In genomic region chr14:90384543-90384911, GRCh38 we compare ENCODE assay signal across 9 cellular contexts. TPM values are rescaled to one million over a fixed set of nuclear protein-coding genes. Genes with fewer than 3 reads are reported as not detected.
DNase-seq lines count a peak whose midpoint lies in the region; ATAC-seq, FAIRE-seq and TF ChIP-seq lines count a peak whose summit lies in the region.
"Had no signal": no experiment of that assay in that cellular context is flagged by ENCODE, and none has a peak within 500 bp of the region (broad histone marks: within the 10 kb centered on the region; RNA-seq: fewer than 3 reads in every experiment).

No MANE protein-coding gene starts in this region.

- no peak overlapping the region for H3K4me3 ChIP-seq in GM12878
- H3K4me3 ChIP-seq in lower lobe of right lung, result peak overlapping the region; percentile 63
- no peak overlapping the region for H3K4me3 ChIP-seq in urinary bladder (ENCODE audit: low read depth, low read length)

- intact Hi-C loops in natural killer cell (cut with micrococcal nuclease), result loop anchor here (5.0 kb wide), 2 partner anchors 427 to 678 kb away; partner anchors contain the start of genes RPS6KA5 and TDP1
- intact Hi-C loops in GM12878 (cut with micrococcal nuclease; ENCODE audit: unreplicated experiment), result loop anchor here (5.0 kb wide), 1 partner anchor 127 kb away; the partner anchor contains the start of gene PSMC1
- intact Hi-C loops in lower lobe of right lung (cut with DNase I), result no loop called here
- intact Hi-C loops in posterior vena cava (cut with DNase I), result no loop called here

- RAD21 ChIA-PET in GM12878 (lab: Charles Lee; ENCODE audit: unreplicated experiment), result interaction anchor here (1.3 kb wide), 1 partner anchor 12 kb away, joined by 4 read pairs; the partner anchor contains the start of gene CALM1

- H3K27ac Mint-ChIP-seq in natural killer cell, result no peak overlapping the region
- no peak overlapping the region for H3K27ac Mint-ChIP-seq in natural killer cell treated with Interleukin-12 subunit alpha and Interleukin-12 subunit beta and Interleukin-15 and Interleukin-18, amount 100 ng/mL, for 72 hours
- H3K27ac Mint-ChIP-seq: IgD-negative memory B cell had no signal

- SMC1A ChIA-PET in GM12878 (lab: Charles Lee; ENCODE audit: uncharacterized antibody, unreplicated experiment), result interaction anchor here (0.7 to 2.1 kb wide), 4 partner anchors 11 to 81 kb away, joined by 3 to 9 read pairs (median 6); no protein-coding TSS in a partner anchor

- CTCF ChIA-PET in GM12878 (lab: Yijun Ruan, JAX), result interaction anchor here (1.1 to 1.4 kb wide), 3 partner anchors 12 to 18 kb away, joined by 3 to 6 read pairs (median 6); partner anchors contain the start of gene CALM1

- H3K4me3 Mint-ChIP-seq in natural killer cell, result no peak overlapping the region
- H3K4me3 Mint-ChIP-seq in natural killer cell treated with Interleukin-12 subunit alpha and Interleukin-12 subunit beta and Interleukin-15 and Interleukin-18, amount 100 ng/mL, for 72 hours, result no peak overlapping the region
- H3K4me3 Mint-ChIP-seq: IgD-negative memory B cell had no signal

- POLR2A ChIA-PET in GM12878 (lab: Charles Lee), result interaction anchor here (1.3 to 5.8 kb wide), 2 partner anchors 11 to 16 kb away, joined by 4 to 43 read pairs; partner anchors contain the start of gene CALM1

- TF ChIP-seq RAD21 in GM12878 (IDR thresholded peaks at IDR 0.05; ENCODE audit: insufficient read depth, low read depth, low read length), result no peak

- no TSS peak for BruUV-seq in GM12878 (replicated peaks; lab: Mats Ljungman, UMichigan)

- H4K20me1 ChIP-seq in GM12878 (ENCODE audit: control insufficient read depth, insufficient read depth), result no peaks in the 10 kb centered on the region

- peak overlapping the region; percentile 82 for H2AFZ ChIP-seq in GM12878 (ENCODE audit: control insufficient read depth, low read depth, low read length)

- TF ChIP-seq CTCF in natural killer cell (IDR thresholded peaks at IDR 0.05) (no peak), GM12878 (IDR thresholded peaks at IDR 0.05 in 2 of 3, conservative IDR thresholded peaks at IDR 0.05 in 1 of 3; ENCODE audit: control insufficient read depth in 2 of 3, extremely low read depth in 1 of 3, insufficient read depth in 1 of 3, low read depth in 3 of 3, low read length in 3 of 3) (no peak), lower lobe of right lung (IDR thresholded peaks at IDR 0.05) (no peak)

- H3K9me3 Mint-ChIP-seq in natural killer cell, result no peaks in the 10 kb centered on the region
- H3K9me3 Mint-ChIP-seq in natural killer cell treated with Interleukin-12 subunit alpha and Interleukin-12 subunit beta and Interleukin-15 and Interleukin-18, amount 100 ng/mL, for 72 hours, result no peaks in the 10 kb centered on the region
- H3K9me3 Mint-ChIP-seq: IgD-negative memory B cell had no signal

- H3K27ac ChIP-seq in GM12878 (ENCODE audit: control insufficient read depth, insufficient read depth) (no peak overlapping the region), lower lobe of right lung (peak overlapping the region; percentile 99), urinary bladder (ENCODE audit: low read depth) (peak overlapping the region; percentile 99)

- H3K4me2 ChIP-seq in GM12878 (ENCODE audit: control insufficient read depth, insufficient read depth), result peak overlapping the region; percentile 90

- DNase-seq in natural killer cell, result no peak
- no peak for DNase-seq in natural killer cell treated with Interleukin-12 subunit alpha and Interleukin-12 subunit beta and Interleukin-15 and Interleukin-18, amount 100 ng/mL, for 72 hours (ENCODE audit: low spot score)
- DNase-seq in GM12878 (ENCODE audit: low read depth, low spot score), result no peak
- no peak for DNase-seq in lower lobe of right lung
- DNase-seq in posterior vena cava (ENCODE audit: low spot score), result no peak
- no peak for DNase-seq in amniotic stem cell (lab: John Stamatoyannopoulos, UW)

- H3K27me3 Mint-ChIP-seq in natural killer cell (ENCODE audit: low read depth in 2 of 2), result peaks cover 0 to under 1% of the 10 kb centered on the region in 2 donors
- no peaks in the 10 kb centered on the region for H3K27me3 Mint-ChIP-seq in natural killer cell treated with Interleukin-12 subunit alpha and Interleukin-12 subunit beta and Interleukin-15 and Interleukin-18, amount 100 ng/mL, for 72 hours
- H3K27me3 Mint-ChIP-seq: IgD-negative memory B cell had no signal

- H3K79me2 ChIP-seq in GM12878 (ENCODE audit: control insufficient read depth, insufficient read depth, low read length), result no peaks in the 10 kb centered on the region; the same call in none of the 2 replicates

- TF ChIP-seq POLR2A in GM12878 (IDR thresholded peaks at IDR 0.05; ENCODE audit: low read depth, low read length), result no peak

- ATAC-seq in natural killer cell (peak; percentile 15 to 41 (median 24)), GM12878 (no peak), lower lobe of right lung (no peak), HG03442 (IDR thresholded peaks at IDR 0.05; ENCODE audit: unreplicated experiment) (no peak)
- no peak for ATAC-seq in natural killer cell treated with Interleukin-12 subunit alpha and Interleukin-12 subunit beta and Interleukin-15 and Interleukin-18, amount 100 ng/mL, for 72 hours

- H3K9me3 ChIP-seq in GM12878 (replicated peaks; ENCODE audit: control insufficient read depth, insufficient read depth, low read length) (no peaks in the 10 kb centered on the region), lower lobe of right lung (no peaks in the 10 kb centered on the region)

- H3K36me3 Mint-ChIP-seq in natural killer cell, result no peaks in the 10 kb centered on the region
- H3K36me3 Mint-ChIP-seq in natural killer cell treated with Interleukin-12 subunit alpha and Interleukin-12 subunit beta and Interleukin-15 and Interleukin-18, amount 100 ng/mL, for 72 hours, result no peaks in the 10 kb centered on the region

- H3K4me1 ChIP-seq in GM12878 (ENCODE audit: control insufficient read depth, insufficient read depth, low read length) (peaks cover 7% of the 10 kb centered on the region), lower lobe of right lung (peaks cover 23% of the 10 kb centered on the region), urinary bladder (ENCODE audit: insufficient read depth) (no peaks in the 10 kb centered on the region)

- H3K27me3 ChIP-seq in GM12878 (replicated peaks in 1 of 2; ENCODE audit: control insufficient read depth in 2 of 2, insufficient read depth in 2 of 2, low read length in 1 of 2) (no peaks in the 10 kb centered on the region), lower lobe of right lung (ENCODE audit: low read depth) (no peaks in the 10 kb centered on the region)

- TF ChIP-seq EP300 in GM12878 (IDR thresholded peaks at IDR 0.05; ENCODE audit: borderline replicate concordance in 1 of 2, control insufficient read depth in 1 of 2, low read depth in 2 of 2, low read length in 2 of 2), result no peak

- WGBS in GM12878 (ENCODE audit: insufficient coverage, insufficient replicate concordance, low lambda C conversion rate, missing lambda C conversion rate), result 19% methylated on average over 3 of the region's 3 CpGs
- 61% methylated on average over 3 of the region's 3 CpGs for WGBS in urinary bladder

- in situ Hi-C loops in GM12878 (cut with MboI), result loop anchor here (25.0 kb wide), 1 partner anchor 1128 kb away; the partner anchor contains the start of gene PPP4R3A

- peak overlapping the region; percentile 100 for H3K9ac ChIP-seq in GM12878 (ENCODE audit: control insufficient read depth, insufficient read depth, low read length)

- H3K36me3 ChIP-seq in GM12878 (ENCODE audit: control insufficient read depth in 2 of 2, insufficient read depth in 2 of 2, low read length in 1 of 2), result no peaks in the 10 kb centered on the region
- H3K36me3 ChIP-seq in lower lobe of right lung, result no peaks in the 10 kb centered on the region
- no peaks in the 10 kb centered on the region for H3K36me3 ChIP-seq in urinary bladder (ENCODE audit: insufficient read depth)

- H3K4me1 Mint-ChIP-seq in natural killer cell, result peaks cover 0 to 2% of the 10 kb centered on the region in 2 donors
- peaks cover 5 to 12% of the 10 kb centered on the region in 2 donors for H3K4me1 Mint-ChIP-seq in natural killer cell treated with Interleukin-12 subunit alpha and Interleukin-12 subunit beta and Interleukin-15 and Interleukin-18, amount 100 ng/mL, for 72 hours (ENCODE audit: low read depth in 2 of 2)

- FAIRE-seq in GM12878 (lab: Jason Lieb, UNC), result no peak

RNA-seq across cellular contexts. Expression of gene CALM1, which starts 12.3 kb away (rescaled TPM):
- total RNA-seq in natural killer cell (1,000 to 10,000 TPM in 1 of 3 donors, 100 to 1,000 TPM in 2; 868 to 1,074 (median 907) TPM), GM12878 (2014; rRNA removed) (385 and 467 TPM in 2 replicates), GM12878 (2014; rRNA removed; fragmentation: Illumina TruSeq; extraction: Trizol) (192 and 197 TPM in 2 replicates), GM12878 (2021) (246 and 249 TPM in 2 replicates), lower lobe of right lung (518 TPM), urinary bladder (325 TPM), posterior vena cava (100 to 1,000 TPM; 662 to 764 TPM)
- total RNA-seq in natural killer cell treated with Interleukin-12 subunit alpha and Interleukin-12 subunit beta and Interleukin-15 and Interleukin-18, amount 100 ng/mL, for 72 hours, result 100 to 1,000 TPM; 521 to 669 TPM
- 75.0 and 87.9 TPM in 2 replicates for total RNA-seq in GM12878 (2013; cell fraction: nucleolus; rRNA removed)
- 106 TPM for polyA plus RNA-seq in GM12878 (2011; ENCODE audit: low read depth)
- polyA plus RNA-seq in GM12878 (2011; rRNA removed) (219 and 309 TPM in 2 replicates), GM12878 (2014; fragmentation: Illumina TruSeq; extraction: Trizol) (420 and 491 TPM in 2 replicates), GM12878 (2014; fragmentation: Nextera tagmentation; extraction: Ambion mirVana) (100 to 1,000 TPM; 110 to 175 TPM), GM12878 (2014; rRNA removed) (273 and 290 TPM in 2 replicates), GM12878 (2016; fragmentation: Nextera tagmentation; extraction: Ambion mirVana) (100 to 1,000 TPM; 679 to 729 TPM), urinary bladder (540 TPM)
- polyA plus RNA-seq in GM12878 (2011; cell fraction: cytosol; rRNA removed), result 145 and 195 TPM in 2 replicates
- polyA plus RNA-seq in GM12878 (2011; cell fraction: nucleus; rRNA removed), result 159 and 182 TPM in 2 replicates
- 147 and 161 TPM in 2 replicates for polyA plus RNA-seq in GM12878 (2012)
- polyA minus RNA-seq in GM12878 (2011; rRNA and poly(A)+ RNA removed), result 122 and 209 TPM in 2 replicates
- polyA minus RNA-seq in GM12878 (2011; cell fraction: cytosol; rRNA and poly(A)+ RNA removed), result 88.7 and 91.4 TPM in 2 replicates
- polyA minus RNA-seq in GM12878 (2011; cell fraction: nucleus; rRNA and poly(A)+ RNA removed), result 101 and 180 TPM in 2 replicates

RNA-seq across cellular contexts. Expression of gene NRDE2, which starts 52.8 kb away (rescaled TPM):
- total RNA-seq in natural killer cell, result 10 to 100 TPM; 32.6 to 46.3 (median 40.7) TPM
- total RNA-seq in natural killer cell treated with Interleukin-12 subunit alpha and Interleukin-12 subunit beta and Interleukin-15 and Interleukin-18, amount 100 ng/mL, for 72 hours, result 10 to 100 TPM; 20.2 to 49.6 TPM
- 36.9 and 41.7 TPM in 2 replicates for total RNA-seq in GM12878 (2013; cell fraction: nucleolus; rRNA removed)
- total RNA-seq in GM12878 (2014; rRNA removed), result 14.3 and 14.8 TPM in 2 replicates
- total RNA-seq in GM12878 (2014; rRNA removed; fragmentation: Illumina TruSeq; extraction: Trizol), result 13.6 and 13.9 TPM in 2 replicates
- 21.0 and 21.3 TPM in 2 replicates for total RNA-seq in GM12878 (2021)
- polyA plus RNA-seq in GM12878 (2011; ENCODE audit: low read depth), result 7.6 TPM
- polyA plus RNA-seq in GM12878 (2011; rRNA removed), result 10.6 and 10.9 TPM in 2 replicates
- 6.8 and 9.2 TPM in 2 replicates for polyA plus RNA-seq in GM12878 (2011; cell fraction: cytosol; rRNA removed)
- polyA plus RNA-seq in GM12878 (2011; cell fraction: nucleus; rRNA removed), result 15.6 and 18.8 TPM in 2 replicates
- polyA plus RNA-seq in GM12878 (2012), result 5.6 and 8.7 TPM in 2 replicates
- polyA plus RNA-seq in GM12878 (2014; fragmentation: Illumina TruSeq; extraction: Trizol), result 10.6 and 11.9 TPM in 2 replicates
- polyA plus RNA-seq in GM12878 (2014; fragmentation: Nextera tagmentation; extraction: Ambion mirVana), result 1 to 10 TPM; 8.3 to 8.4 TPM
- 13.5 and 13.9 TPM in 2 replicates for polyA plus RNA-seq in GM12878 (2014; rRNA removed)
- polyA plus RNA-seq in GM12878 (2016; fragmentation: Nextera tagmentation; extraction: Ambion mirVana), result 10 to 100 TPM; 14.7 to 15.2 TPM
- polyA minus RNA-seq in GM12878 (2011; rRNA and poly(A)+ RNA removed), result 14.6 and 17.6 TPM in 2 replicates
- polyA minus RNA-seq in GM12878 (2011; cell fraction: cytosol; rRNA and poly(A)+ RNA removed), result 4.9 and 5.8 TPM in 2 replicates
- 10.9 and 21.0 TPM in 2 replicates for polyA minus RNA-seq in GM12878 (2011; cell fraction: nucleus; rRNA and poly(A)+ RNA removed)
- 22.2 TPM for total RNA-seq in lower lobe of right lung
- 15.6 TPM for total RNA-seq in urinary bladder
- polyA plus RNA-seq in urinary bladder, result 8.0 TPM
- total RNA-seq in posterior vena cava, result 10 to 100 TPM; 13.5 to 16.8 TPM

Comparison
In these comparisons a context has a peak if more than half of its experiments do, and no peak if none do; other contexts are left out.
1. ATAC-seq: peak in natural killer cell (3 of 3); none in natural killer cell treated with Interleukin-12 subunit alpha and Interleukin-12 subunit beta and Interleukin-15 and Interleukin-18, amount 100 ng/mL, for 72 hours (0 of 2), GM12878 (single experiment), lower lobe of right lung (0 of 2) and HG03442 (single experiment).
2. intact Hi-C loops: an anchor here in natural killer cell (5.0 kb wide) and GM12878 (5.0 kb wide); none called in lower lobe of right lung and posterior vena cava.